Comparison of ENCODE assay signal across 1 cellular context in the genomic region with DNA sequence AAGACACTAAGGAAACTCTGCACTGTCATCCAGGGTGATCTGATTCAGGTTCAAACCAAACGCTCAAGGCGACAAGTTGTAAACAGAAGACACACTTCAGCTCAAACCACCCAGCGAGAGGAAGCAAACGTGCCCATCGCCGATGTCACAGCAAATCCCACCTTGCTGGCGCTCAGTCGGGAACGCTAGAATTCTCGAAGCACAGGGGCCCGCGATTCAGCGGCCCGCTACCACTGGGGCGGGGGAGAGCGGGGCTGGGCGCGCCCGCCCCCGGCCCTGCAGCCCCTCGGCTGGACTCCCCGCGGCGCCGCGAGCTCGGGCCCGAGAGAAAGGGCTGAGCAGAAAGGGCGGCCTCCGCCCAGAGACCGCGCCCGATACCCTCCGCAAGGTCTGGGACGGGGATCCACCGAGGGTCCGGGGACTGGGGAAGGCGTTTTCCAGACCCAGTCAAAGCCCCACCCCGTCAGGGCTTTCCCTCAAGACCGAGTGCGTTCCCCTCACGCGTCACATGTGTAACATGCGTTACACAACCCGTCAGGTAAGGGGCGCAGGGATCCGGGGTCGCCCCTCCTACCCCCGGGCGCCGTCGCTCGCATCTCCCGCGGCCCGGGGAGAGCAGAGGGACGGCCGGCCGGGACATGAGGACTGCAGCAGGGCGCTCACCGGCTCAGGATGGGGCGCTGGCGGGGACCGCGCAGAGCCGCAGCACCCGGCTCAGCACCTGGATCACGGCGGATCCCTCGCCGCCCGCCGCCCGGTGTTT.
TF ChIP-seq lines count a peak whose summit lies in the region.

No MANE protein-coding gene starts in this region.

TF ChIP-seq in GM12878, 131 proteins besides CTCF, POLR2A, EP300 and RAD21 (continued from another document):
- TF ChIP-seq, protein P1, sequence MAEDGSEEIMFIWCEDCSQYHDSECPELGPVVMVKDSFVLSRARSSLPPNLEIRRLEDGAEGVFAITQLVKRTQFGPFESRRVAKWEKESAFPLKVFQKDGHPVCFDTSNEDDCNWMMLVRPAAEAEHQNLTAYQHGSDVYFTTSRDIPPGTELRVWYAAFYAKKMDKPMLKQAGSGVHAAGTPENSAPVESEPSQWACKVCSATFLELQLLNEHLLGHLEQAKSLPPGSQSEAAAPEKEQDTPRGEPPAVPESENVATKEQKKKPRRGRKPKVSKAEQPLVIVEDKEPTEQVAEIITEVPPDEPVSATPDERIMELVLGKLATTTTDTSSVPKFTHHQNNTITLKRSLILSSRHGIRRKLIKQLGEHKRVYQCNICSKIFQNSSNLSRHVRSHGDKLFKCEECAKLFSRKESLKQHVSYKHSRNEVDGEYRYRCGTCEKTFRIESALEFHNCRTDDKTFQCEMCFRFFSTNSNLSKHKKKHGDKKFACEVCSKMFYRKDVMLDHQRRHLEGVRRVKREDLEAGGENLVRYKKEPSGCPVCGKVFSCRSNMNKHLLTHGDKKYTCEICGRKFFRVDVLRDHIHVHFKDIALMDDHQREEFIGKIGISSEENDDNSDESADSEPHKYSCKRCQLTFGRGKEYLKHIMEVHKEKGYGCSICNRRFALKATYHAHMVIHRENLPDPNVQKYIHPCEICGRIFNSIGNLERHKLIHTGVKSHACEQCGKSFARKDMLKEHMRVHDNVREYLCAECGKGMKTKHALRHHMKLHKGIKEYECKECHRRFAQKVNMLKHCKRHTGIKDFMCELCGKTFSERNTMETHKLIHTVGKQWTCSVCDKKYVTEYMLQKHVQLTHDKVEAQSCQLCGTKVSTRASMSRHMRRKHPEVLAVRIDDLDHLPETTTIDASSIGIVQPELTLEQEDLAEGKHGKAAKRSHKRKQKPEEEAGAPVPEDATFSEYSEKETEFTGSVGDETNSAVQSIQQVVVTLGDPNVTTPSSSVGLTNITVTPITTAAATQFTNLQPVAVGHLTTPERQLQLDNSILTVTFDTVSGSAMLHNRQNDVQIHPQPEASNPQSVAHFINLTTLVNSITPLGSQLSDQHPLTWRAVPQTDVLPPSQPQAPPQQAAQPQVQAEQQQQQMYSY (CRISPR knock-in tag; IDR thresholded peaks at IDR 0.05) = no peak
- TF ChIP-seq EGR1 (IDR thresholded peaks at IDR 0.05; ENCODE audit: borderline replicate concordance in 1 of 2, low read depth in 2 of 2, low read length in 2 of 2) (peak in 1 of 2 experiments; percentile 53; a peak in 1 of 3 replicates), ETV6 (conservative IDR thresholded peaks at IDR 0.05 in 1 of 2, IDR thresholded peaks at IDR 0.05 in 1 of 2; ENCODE audit: borderline replicate concordance in 1 of 2, low read depth in 1 of 2) (no peak), POU2F2 (IDR thresholded peaks at IDR 0.05; ENCODE audit: borderline replicate concordance, low read depth, low read length) (no peak), TARDBP (IDR thresholded peaks at IDR 0.05; ENCODE audit: borderline replicate concordance) (no peak), CEBPB (IDR thresholded peaks at IDR 0.05; ENCODE audit: borderline replicate concordance in 1 of 2, low read depth in 2 of 2, low read length in 2 of 2) (no peak), NR2F1 (conservative IDR thresholded peaks at IDR 0.05) (0 out of 2 replicates have a peak, but pooled peaks have one; percentile 8), JUND (IDR thresholded peaks at IDR 0.05; ENCODE audit: low read depth, low read length) (no peak), RUNX3 (IDR thresholded peaks at IDR 0.05; ENCODE audit: low read length) (0 out of 2 replicates have a peak, but pooled peaks have one; percentile 4), EZH2 (IDR thresholded peaks at IDR 0.05; ENCODE audit: borderline replicate concordance, control insufficient read depth, low read depth, low read length) (no peak), CREB1 (IDR thresholded peaks at IDR 0.05; ENCODE audit: low read depth) (0 out of 2 replicates have a peak, but pooled peaks have one; percentile 2), NFIC (IDR thresholded peaks at IDR 0.05; ENCODE audit: low read depth, low read length) (no peak), SREBF1 (IDR thresholded peaks at IDR 0.05; ENCODE audit: low read length) (no peak), HCFC1 (IDR thresholded peaks at IDR 0.05; ENCODE audit: low read length) (no peak), RB1 (IDR thresholded peaks at IDR 0.05; ENCODE audit: borderline replicate concordance) (no peak), TCF3 (IDR thresholded peaks at IDR 0.05; ENCODE audit: borderline replicate concordance, insufficient read depth, low read depth, low read length) (no peak), PAX8 (IDR thresholded peaks at IDR 0.05) (no peak), ZNF24 (IDR thresholded peaks at IDR 0.05) (no peak), YBX1 (IDR thresholded peaks at IDR 0.05) (no peak), KAT2A (conservative IDR thresholded peaks at IDR 0.05; ENCODE audit: control insufficient read depth, low read depth, low read length) (no peak), MYC (IDR thresholded peaks at IDR 0.05; ENCODE audit: insufficient read depth, insufficient read length, insufficient replicate concordance, low read length, severe bottlenecking) (no peak), ESRRA (IDR thresholded peaks at IDR 0.05; ENCODE audit: low read length) (no peak), MXI1 (IDR thresholded peaks at IDR 0.05; ENCODE audit: low read depth, low read length) (no peak), RELA (IDR thresholded peaks at IDR 0.05; ENCODE audit: borderline replicate concordance, partially characterized antibody) (peak; percentile 13), ZNF384 (IDR thresholded peaks at IDR 0.05; ENCODE audit: borderline replicate concordance, low read depth, low read length) (no peak), POLR2AphosphoS5 (IDR thresholded peaks at IDR 0.05; ENCODE audit: low read length) (no peak), RCOR1 (conservative IDR thresholded peaks at IDR 0.05; ENCODE audit: low read depth, low read length) (no peak), SIN3A (IDR thresholded peaks at IDR 0.05; ENCODE audit: low read depth, low read length) (no peak), BCL11A (IDR thresholded peaks at IDR 0.05; ENCODE audit: low read depth, low read length) (no peak), CREM (IDR thresholded peaks at IDR 0.05; ENCODE audit: low read depth) (no peak), MEF2A (IDR thresholded peaks at IDR 0.05; ENCODE audit: insufficient read depth, low read depth, low read length) (no peak), ZBED1 (IDR thresholded peaks at IDR 0.05; ENCODE audit: borderline replicate concordance) (no peak), SMAD5 (IDR thresholded peaks at IDR 0.05; ENCODE audit: low read depth) (no peak), DPF2 (IDR thresholded peaks at IDR 0.05) (peak; percentile 85), HDAC2 (IDR thresholded peaks at IDR 0.05) (no peak)
- TF ChIP-seq, protein P2, sequence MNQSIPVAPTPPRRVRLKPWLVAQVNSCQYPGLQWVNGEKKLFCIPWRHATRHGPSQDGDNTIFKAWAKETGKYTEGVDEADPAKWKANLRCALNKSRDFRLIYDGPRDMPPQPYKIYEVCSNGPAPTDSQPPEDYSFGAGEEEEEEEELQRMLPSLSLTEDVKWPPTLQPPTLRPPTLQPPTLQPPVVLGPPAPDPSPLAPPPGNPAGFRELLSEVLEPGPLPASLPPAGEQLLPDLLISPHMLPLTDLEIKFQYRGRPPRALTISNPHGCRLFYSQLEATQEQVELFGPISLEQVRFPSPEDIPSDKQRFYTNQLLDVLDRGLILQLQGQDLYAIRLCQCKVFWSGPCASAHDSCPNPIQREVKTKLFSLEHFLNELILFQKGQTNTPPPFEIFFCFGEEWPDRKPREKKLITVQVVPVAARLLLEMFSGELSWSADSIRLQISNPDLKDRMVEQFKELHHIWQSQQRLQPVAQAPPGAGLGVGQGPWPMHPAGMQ (IDR thresholded peaks at IDR 0.05; ENCODE audit: borderline replicate concordance) = no peak
- TF ChIP-seq, protein P3, sequence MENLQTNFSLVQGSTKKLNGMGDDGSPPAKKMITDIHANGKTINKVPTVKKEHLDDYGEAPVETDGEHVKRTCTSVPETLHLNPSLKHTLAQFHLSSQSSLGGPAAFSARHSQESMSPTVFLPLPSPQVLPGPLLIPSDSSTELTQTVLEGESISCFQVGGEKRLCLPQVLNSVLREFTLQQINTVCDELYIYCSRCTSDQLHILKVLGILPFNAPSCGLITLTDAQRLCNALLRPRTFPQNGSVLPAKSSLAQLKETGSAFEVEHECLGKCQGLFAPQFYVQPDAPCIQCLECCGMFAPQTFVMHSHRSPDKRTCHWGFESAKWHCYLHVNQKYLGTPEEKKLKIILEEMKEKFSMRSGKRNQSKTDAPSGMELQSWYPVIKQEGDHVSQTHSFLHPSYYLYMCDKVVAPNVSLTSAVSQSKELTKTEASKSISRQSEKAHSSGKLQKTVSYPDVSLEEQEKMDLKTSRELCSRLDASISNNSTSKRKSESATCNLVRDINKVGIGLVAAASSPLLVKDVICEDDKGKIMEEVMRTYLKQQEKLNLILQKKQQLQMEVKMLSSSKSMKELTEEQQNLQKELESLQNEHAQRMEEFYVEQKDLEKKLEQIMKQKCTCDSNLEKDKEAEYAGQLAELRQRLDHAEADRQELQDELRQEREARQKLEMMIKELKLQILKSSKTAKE (IDR thresholded peaks at IDR 0.05; ENCODE audit: low read depth, poor library complexity, severe bottlenecking) = no peak
- TF ChIP-seq, protein P4, sequence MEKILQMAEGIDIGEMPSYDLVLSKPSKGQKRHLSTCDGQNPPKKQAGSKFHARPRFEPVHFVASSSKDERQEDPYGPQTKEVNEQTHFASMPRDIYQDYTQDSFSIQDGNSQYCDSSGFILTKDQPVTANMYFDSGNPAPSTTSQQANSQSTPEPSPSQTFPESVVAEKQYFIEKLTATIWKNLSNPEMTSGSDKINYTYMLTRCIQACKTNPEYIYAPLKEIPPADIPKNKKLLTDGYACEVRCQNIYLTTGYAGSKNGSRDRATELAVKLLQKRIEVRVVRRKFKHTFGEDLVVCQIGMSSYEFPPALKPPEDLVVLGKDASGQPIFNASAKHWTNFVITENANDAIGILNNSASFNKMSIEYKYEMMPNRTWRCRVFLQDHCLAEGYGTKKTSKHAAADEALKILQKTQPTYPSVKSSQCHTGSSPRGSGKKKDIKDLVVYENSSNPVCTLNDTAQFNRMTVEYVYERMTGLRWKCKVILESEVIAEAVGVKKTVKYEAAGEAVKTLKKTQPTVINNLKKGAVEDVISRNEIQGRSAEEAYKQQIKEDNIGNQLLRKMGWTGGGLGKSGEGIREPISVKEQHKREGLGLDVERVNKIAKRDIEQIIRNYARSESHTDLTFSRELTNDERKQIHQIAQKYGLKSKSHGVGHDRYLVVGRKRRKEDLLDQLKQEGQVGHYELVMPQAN (conservative IDR thresholded peaks at IDR 0.05) = 0 out of 2 replicates have a peak, but pooled peaks have one; percentile 73
- TF ChIP-seq, protein P5, sequence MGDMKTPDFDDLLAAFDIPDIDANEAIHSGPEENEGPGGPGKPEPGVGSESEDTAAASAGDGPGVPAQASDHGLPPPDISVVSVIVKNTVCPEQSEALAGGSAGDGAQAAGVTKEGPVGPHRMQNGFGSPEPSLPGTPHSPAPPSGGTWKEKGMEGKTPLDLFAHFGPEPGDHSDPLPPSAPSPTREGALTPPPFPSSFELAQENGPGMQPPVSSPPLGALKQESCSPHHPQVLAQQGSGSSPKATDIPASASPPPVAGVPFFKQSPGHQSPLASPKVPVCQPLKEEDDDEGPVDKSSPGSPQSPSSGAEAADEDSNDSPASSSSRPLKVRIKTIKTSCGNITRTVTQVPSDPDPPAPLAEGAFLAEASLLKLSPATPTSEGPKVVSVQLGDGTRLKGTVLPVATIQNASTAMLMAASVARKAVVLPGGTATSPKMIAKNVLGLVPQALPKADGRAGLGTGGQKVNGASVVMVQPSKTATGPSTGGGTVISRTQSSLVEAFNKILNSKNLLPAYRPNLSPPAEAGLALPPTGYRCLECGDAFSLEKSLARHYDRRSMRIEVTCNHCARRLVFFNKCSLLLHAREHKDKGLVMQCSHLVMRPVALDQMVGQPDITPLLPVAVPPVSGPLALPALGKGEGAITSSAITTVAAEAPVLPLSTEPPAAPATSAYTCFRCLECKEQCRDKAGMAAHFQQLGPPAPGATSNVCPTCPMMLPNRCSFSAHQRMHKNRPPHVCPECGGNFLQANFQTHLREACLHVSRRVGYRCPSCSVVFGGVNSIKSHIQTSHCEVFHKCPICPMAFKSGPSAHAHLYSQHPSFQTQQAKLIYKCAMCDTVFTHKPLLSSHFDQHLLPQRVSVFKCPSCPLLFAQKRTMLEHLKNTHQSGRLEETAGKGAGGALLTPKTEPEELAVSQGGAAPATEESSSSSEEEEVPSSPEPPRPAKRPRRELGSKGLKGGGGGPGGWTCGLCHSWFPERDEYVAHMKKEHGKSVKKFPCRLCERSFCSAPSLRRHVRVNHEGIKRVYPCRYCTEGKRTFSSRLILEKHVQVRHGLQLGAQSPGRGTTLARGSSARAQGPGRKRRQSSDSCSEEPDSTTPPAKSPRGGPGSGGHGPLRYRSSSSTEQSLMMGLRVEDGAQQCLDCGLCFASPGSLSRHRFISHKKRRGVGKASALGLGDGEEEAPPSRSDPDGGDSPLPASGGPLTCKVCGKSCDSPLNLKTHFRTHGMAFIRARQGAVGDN (IDR thresholded peaks at IDR 0.05) = no peak
- TF ChIP-seq, protein P6, sequence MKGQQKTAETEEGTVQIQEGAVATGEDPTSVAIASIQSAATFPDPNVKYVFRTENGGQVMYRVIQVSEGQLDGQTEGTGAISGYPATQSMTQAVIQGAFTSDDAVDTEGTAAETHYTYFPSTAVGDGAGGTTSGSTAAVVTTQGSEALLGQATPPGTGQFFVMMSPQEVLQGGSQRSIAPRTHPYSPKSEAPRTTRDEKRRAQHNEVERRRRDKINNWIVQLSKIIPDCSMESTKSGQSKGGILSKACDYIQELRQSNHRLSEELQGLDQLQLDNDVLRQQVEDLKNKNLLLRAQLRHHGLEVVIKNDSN (IDR thresholded peaks at IDR 0.05; ENCODE audit: borderline replicate concordance, extremely low read length, insufficient read depth, low read depth, low read length) = no peak
- TF ChIP-seq, protein P7, sequence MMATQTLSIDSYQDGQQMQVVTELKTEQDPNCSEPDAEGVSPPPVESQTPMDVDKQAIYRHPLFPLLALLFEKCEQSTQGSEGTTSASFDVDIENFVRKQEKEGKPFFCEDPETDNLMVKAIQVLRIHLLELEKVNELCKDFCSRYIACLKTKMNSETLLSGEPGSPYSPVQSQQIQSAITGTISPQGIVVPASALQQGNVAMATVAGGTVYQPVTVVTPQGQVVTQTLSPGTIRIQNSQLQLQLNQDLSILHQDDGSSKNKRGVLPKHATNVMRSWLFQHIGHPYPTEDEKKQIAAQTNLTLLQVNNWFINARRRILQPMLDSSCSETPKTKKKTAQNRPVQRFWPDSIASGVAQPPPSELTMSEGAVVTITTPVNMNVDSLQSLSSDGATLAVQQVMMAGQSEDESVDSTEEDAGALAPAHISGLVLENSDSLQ (IDR thresholded peaks at IDR 0.05) = 0 out of 2 replicates have a peak, but pooled peaks have one; percentile 13
- TF ChIP-seq, protein P8, sequence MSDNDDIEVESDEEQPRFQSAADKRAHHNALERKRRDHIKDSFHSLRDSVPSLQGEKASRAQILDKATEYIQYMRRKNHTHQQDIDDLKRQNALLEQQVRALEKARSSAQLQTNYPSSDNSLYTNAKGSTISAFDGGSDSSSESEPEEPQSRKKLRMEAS (IDR thresholded peaks at IDR 0.05; ENCODE audit: low read depth, low read length) = no peak
- TF ChIP-seq, protein P9, sequence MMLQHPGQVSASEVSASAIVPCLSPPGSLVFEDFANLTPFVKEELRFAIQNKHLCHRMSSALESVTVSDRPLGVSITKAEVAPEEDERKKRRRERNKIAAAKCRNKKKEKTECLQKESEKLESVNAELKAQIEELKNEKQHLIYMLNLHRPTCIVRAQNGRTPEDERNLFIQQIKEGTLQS (IDR thresholded peaks at IDR 0.05; ENCODE audit: borderline replicate concordance, extremely low read depth, low read depth, low read length) = no peak
